8 cellular contexts compared by ENCODE assay signal in genomic region chr6:5004373-5005037, GRCh38. TPM values are rescaled to one million over a fixed set of nuclear protein-coding genes. Genes with fewer than 3 reads are reported as not detected.
A peak's percentile ranks its signal among the peaks of the same experiment; 100 is the strongest.
DNase-seq lines count a peak whose midpoint lies in the region; ATAC-seq, FAIRE-seq and TF ChIP-seq lines count a peak whose summit lies in the region.

No MANE protein-coding gene starts in this region.

- H3K27ac Mint-ChIP-seq in nephron progenitor cell = peak overlapping the region; percentile 64

- no peaks in the 10 kb centered on the region for H3F3A ChIP-seq in DOHH2 (ENCODE audit: control insufficient read depth, insufficient read depth)

- ATAC-seq in GM19035 (IDR thresholded peaks at IDR 0.05; ENCODE audit: unreplicated experiment) (no peak), HG03045 (IDR thresholded peaks at IDR 0.05; ENCODE audit: unreplicated experiment) (no peak)

- H3K27ac ChIP-seq in DOHH2 (ENCODE audit: low read depth, low read length) = peak overlapping the region; percentile 44

- H3K79me2 ChIP-seq in DOHH2 (ENCODE audit: control insufficient read depth, low read length) = peaks cover 6% of the 10 kb centered on the region

- H4K20me1 ChIP-seq in DOHH2 (ENCODE audit: control insufficient read depth, insufficient read depth, low read depth, low read length) = no peaks in the 10 kb centered on the region

- H3K27me3 Mint-ChIP-seq in nephron progenitor cell (ENCODE audit: low read depth, poor library complexity) = peaks cover 4% of the 10 kb centered on the region

- H3K4me1 Mint-ChIP-seq in nephron progenitor cell = peaks cover 11% of the 10 kb centered on the region

- TF ChIP-seq CTCF in DOHH2 (IDR thresholded peaks at IDR 0.05; ENCODE audit: low read depth, low read length, poor library complexity, severe bottlenecking) (no peak), LNCaP clone FGC (IDR thresholded peaks at IDR 0.05; ENCODE audit: control insufficient read depth, extremely low read depth, insufficient read depth) (no peak), choroid plexus epithelial cell (conservative IDR thresholded peaks at IDR 0.05; ENCODE audit: low read depth, low read length) (no peak), nephron progenitor cell (IDR thresholded peaks at IDR 0.05) (no peak)

- H3K9me3 ChIP-seq in DOHH2 (ENCODE audit: control insufficient read depth, insufficient read depth, low read length) = no peaks in the 10 kb centered on the region

- DNase-seq in LNCaP clone FGC (ENCODE audit: low read depth) = no peak
- DNase-seq in choroid plexus epithelial cell (ENCODE audit: low read depth) = no peak
- no peak for DNase-seq in nephron progenitor cell
- DNase-seq in Kasumi-1 (lab: John Stamatoyannopoulos, UW) = no peak
- no peak for DNase-seq in GM12892 (ENCODE audit: insufficient read length)

- no peaks in the 10 kb centered on the region for H3K27me3 ChIP-seq in DOHH2 (ENCODE audit: control insufficient read depth, low read length)

- H3K9me2 ChIP-seq in DOHH2 (replicated peaks; ENCODE audit: control insufficient read depth, low read length) = no peaks in the 10 kb centered on the region

- H3K36me3 Mint-ChIP-seq in nephron progenitor cell (ENCODE audit: low read depth) = peaks cover 20% of the 10 kb centered on the region

- no peak for FAIRE-seq in GM12892 (lab: Jason Lieb, UNC)

- peaks cover 16% of the 10 kb centered on the region for H3K4me1 ChIP-seq in DOHH2 (ENCODE audit: control insufficient read depth, low read length)

- peak overlapping the region; percentile 88 for H3K4me3 ChIP-seq in DOHH2 (ENCODE audit: low read length)
- peak overlapping the region; percentile 66 for H3K4me3 ChIP-seq in LNCaP clone FGC (ENCODE audit: low read depth, low read length)
- H3K4me3 ChIP-seq in choroid plexus epithelial cell (ENCODE audit: low read depth, low read length) = peak overlapping the region; percentile 83

- peak overlapping the region; percentile 81 for H3K4me2 ChIP-seq in DOHH2 (ENCODE audit: low read length)

- no peak for TF ChIP-seq POLR2A in GM12892 (IDR thresholded peaks at IDR 0.05; ENCODE audit: low read depth, low read length)

- peaks cover 6% of the 10 kb centered on the region for H3K36me3 ChIP-seq in DOHH2 (ENCODE audit: control insufficient read depth, low read length)

- H3K4me3 Mint-ChIP-seq in nephron progenitor cell = peak overlapping the region; percentile 91

- no peaks in the 10 kb centered on the region for H3K9me3 Mint-ChIP-seq in nephron progenitor cell

RNA-seq across cellular contexts. Expression of gene RPP40, which starts 0.7 kb away (rescaled TPM):
- polyA plus RNA-seq in GM12892 (2012; ENCODE audit: missing spikeins) = 9.3 TPM
